ENCODE assay signal across 6 cellular contexts in genomic region chr19:1214299-1214861, GRCh38. TPM values are rescaled to one million over a fixed set of nuclear protein-coding genes. Genes with fewer than 3 reads are reported as not detected.
A peak's percentile ranks its signal among the peaks of the same experiment; 100 is the strongest.
DNase-seq lines count a peak whose midpoint lies in the region; TF ChIP-seq lines count a peak whose summit lies in the region.

No MANE protein-coding gene starts in this region.

- H3K36me3 ChIP-seq in HEK293 (ENCODE audit: control insufficient read depth in 2 of 2, insufficient read depth in 1 of 2, low read length in 2 of 2) (peaks cover 14 to 34% of the 10 kb centered on the region in 2 experiments; a peak in 2 of 3 replicates), breast epithelium (no peaks in the 10 kb centered on the region)

- H3K27me3 Mint-ChIP-seq in neural crest cell (ENCODE audit: low read depth), result no peaks in the 10 kb centered on the region

- POLR2A ChIA-PET in HEK293 (lab: Yijun Ruan, JAX), result interaction anchor here (0.7 to 2.3 kb wide), 2 partner anchors 54 to 55 kb away, joined by 4 to 18 read pairs; partner anchors contain the start of gene CIRBP

- H3K27ac Mint-ChIP-seq in neural crest cell (ENCODE audit: unreplicated experiment), result peak overlapping the region; percentile 88

- CTCF ChIA-PET in HEK293 (lab: Yijun Ruan, JAX), result interaction anchor here (0.6 to 2.2 kb wide), 4 partner anchors 8 to 177 kb away, joined by 3 to 8 read pairs (median 4); no protein-coding TSS in a partner anchor

- intact Hi-C loops in breast epithelium (cut with DNase I; ENCODE audit: low total_unique reads), result loop anchor here (2.0 to 10.0 kb wide), 2 partner anchors 34 to 320 kb away; partner anchors contain the start of genes MED16 and RNU6-9

- no peak overlapping the region for H3K4me3 Mint-ChIP-seq in neural crest cell

- no peak for TF ChIP-seq POLR2A in breast epithelium (IDR thresholded peaks at IDR 0.05)

- H3K27ac ChIP-seq in HEK293 (ENCODE audit: extremely low read depth, low read depth, low read length) (peak overlapping the region; percentile 51; the same call in 1 of the 2 replicates), breast epithelium (peak overlapping the region; percentile 69 to 94)

- no peaks in the 10 kb centered on the region for H3K9me3 Mint-ChIP-seq in neural crest cell

- H3K27me3 ChIP-seq in breast epithelium, result no peaks in the 10 kb centered on the region

- H3K4me1 ChIP-seq in HEK293 (ENCODE audit: control insufficient read depth, insufficient read depth, low read length), result peaks cover 12% of the 10 kb centered on the region; the same call in 1 of the 2 replicates
- peaks cover 16 to 36% of the 10 kb centered on the region in 2 donors for H3K4me1 ChIP-seq in breast epithelium

- peaks cover 2% of the 10 kb centered on the region for H3K36me3 Mint-ChIP-seq in neural crest cell (ENCODE audit: low read depth)

- H3K9me3 ChIP-seq in HEK293 (ENCODE audit: control insufficient read depth, insufficient read depth, low read depth, low read length) (no peaks in the 10 kb centered on the region), breast epithelium (no peaks in the 10 kb centered on the region)

- H3K4me1 Mint-ChIP-seq in neural crest cell, result peaks cover 29% of the 10 kb centered on the region

- TF ChIP-seq CTCF in HEK293 (tag by site-specific recombination; IDR thresholded peaks at IDR 0.05), result no peak
- TF ChIP-seq CTCF in breast epithelium (IDR thresholded peaks at IDR 0.05), result no peak
- TF ChIP-seq CTCF in neural crest cell (conservative IDR thresholded peaks at IDR 0.05), result no peak

- DNase-seq in breast epithelium (ENCODE audit: low spot score in 2 of 2) (no peak), neural crest cell (ENCODE audit: low read depth, low spot score) (no peak), NCI-H510A treated with DMSO at 0.1 percent for 48 hours (lab: John Stamatoyannopoulos, UW) (no peak), NCI-H146 treated with DMSO at 0.1 percent for 48 hours (lab: John Stamatoyannopoulos, UW; ENCODE audit: unreplicated experiment) (no peak), anterior cingulate cortex (lab: John Stamatoyannopoulos, UW) (no peak)

- no peak overlapping the region for H3K4me3 ChIP-seq in HEK293 (ENCODE audit: low read depth, low read length)
- H3K4me3 ChIP-seq in breast epithelium, result peak overlapping the region in 1 of 3 donors; percentile 52

TF ChIP-seq in HEK293, 187 proteins besides CTCF, POLR2A, EP300 and RAD21:
- no peak for TF ChIP-seq GFI1B (tag by site-specific recombination; IDR thresholded peaks at IDR 0.05)
- TF ChIP-seq ZNF223 (tag by site-specific recombination; IDR thresholded peaks at IDR 0.05), result 0 out of 2 replicates have a peak, but pooled peaks have one; percentile 26
- peak; percentile 54; the same call in 1 of the 2 replicates for TF ChIP-seq ZNF600 (tag by site-specific recombination; IDR thresholded peaks at IDR 0.05)
- TF ChIP-seq ZIC2 (tag by site-specific recombination; IDR thresholded peaks at IDR 0.05), result 0 out of 2 replicates have a peak, but pooled peaks have one; percentile 12
TF ChIP-seq in HEK293: peak in this region for 3.

RNA-seq across cellular contexts. Expression of gene STK11, which starts 8.8 kb away (rescaled TPM):
- 10 to 100 TPM; 32.8 to 55.0 (median 52.1) TPM for total RNA-seq in breast epithelium
- total RNA-seq in neural crest cell, result 55.8 and 60.2 TPM in 2 replicates

RNA-seq across cellular contexts. Expression of gene CBARP, which starts 23.4 kb away (rescaled TPM):
- total RNA-seq in breast epithelium (1 to 10 TPM in 1 of 3 donors, under 1 TPM in 1, not detected in 1; 0.98 to 4.8 TPM), neural crest cell (26.2 and 27.1 TPM in 2 replicates)

RNA-seq across cellular contexts. Expression of gene ATP5F1D, which starts 27.2 kb away (rescaled TPM):
- total RNA-seq in breast epithelium (10 to 100 TPM; 47.6 to 64.9 (median 61.3) TPM), neural crest cell (140 and 141 TPM in 2 replicates)

RNA-seq across cellular contexts. Expression of gene MIDN, which starts 34.0 kb away (rescaled TPM):
- total RNA-seq in breast epithelium (10 to 100 TPM; 13.8 to 28.5 (median 22.4) TPM), neural crest cell (177 and 187 TPM in 2 replicates)

RNA-seq across cellular contexts. Expression of gene SBNO2, which starts 40.3 kb away (rescaled TPM):
- total RNA-seq in breast epithelium, result 10 to 100 TPM; 15.4 to 63.3 (median 43.9) TPM
- total RNA-seq in neural crest cell, result 28.0 and 32.5 TPM in 2 replicates
